ENCODE assay signal across 28 cellular contexts in the genomic region with DNA sequence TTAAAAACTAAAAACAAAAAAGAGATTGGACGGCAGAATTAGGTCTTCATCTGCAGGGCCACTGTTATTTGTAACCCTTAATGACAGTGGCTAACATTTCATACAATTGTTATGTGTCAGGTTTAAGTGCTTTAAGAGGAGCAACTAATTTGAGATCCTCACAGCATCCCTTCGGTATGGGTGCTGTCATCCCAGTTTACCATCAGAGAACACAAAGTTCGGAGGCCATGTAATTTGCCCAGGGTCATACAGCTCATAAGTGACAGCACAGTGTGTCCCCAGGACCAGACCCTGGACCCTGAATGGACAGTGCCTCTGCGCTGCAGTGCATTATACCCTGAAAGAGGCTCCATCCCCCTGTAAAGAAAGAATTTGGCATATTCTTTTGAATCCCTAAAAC.
DNase-seq lines count a peak whose midpoint lies in the region; ATAC-seq and TF ChIP-seq lines count a peak whose summit lies in the region.
"Had no signal": no experiment of that assay in that cellular context is flagged by ENCODE, and none has a peak within 500 bp of the region (broad histone marks: within the 10 kb centered on the region; RNA-seq: fewer than 3 reads in every experiment).

No MANE protein-coding gene starts in this region.

- ATAC-seq in IMR-90 (ENCODE audit: low read depth), result no peak
- no peak for ATAC-seq in GM18511 (IDR thresholded peaks at IDR 0.05; ENCODE audit: unreplicated experiment)
- no peak for ATAC-seq in HG02840 (IDR thresholded peaks at IDR 0.05; ENCODE audit: low FRiP score, unreplicated experiment)
- ATAC-seq: stimulated activated naive B cell treated with anti-CD40 and anti-IgM and Interleukin-4, amounts not matched to agents 10 μg/mL and 1 μg/mL and 100 μg/mL, for 72 hours had no signal

- H3K79me1 ChIP-seq in IMR-90 (ENCODE audit: low read depth in 1 of 2, low read length in 2 of 2), result peaks cover 42 to 59% of the 10 kb centered on the region in 2 experiments
- H3K79me1 ChIP-seq in neuronal stem cell (ENCODE audit: low read depth, low read length), result no peaks in the 10 kb centered on the region

- H3K4me3 ChIP-seq in IMR-90 (ENCODE audit: insufficient read depth, low read depth, low read length) (no peak overlapping the region), SJSA1 (no peak overlapping the region), stomach smooth muscle (ENCODE audit: low read length in 2 of 2) (no peak overlapping the region), neuronal stem cell (ENCODE audit: low read length in 2 of 2) (no peak overlapping the region)
- H3K4me3 ChIP-seq: cardiac muscle cell, SJCRH30, testis had no signal

- H3K27me3 ChIP-seq in IMR-90 (ENCODE audit: control insufficient read depth, insufficient read depth, low read length), result no peaks in the 10 kb centered on the region
- no peaks in the 10 kb centered on the region for H3K27me3 ChIP-seq in SJSA1 (replicated peaks)
- H3K27me3 ChIP-seq in stomach smooth muscle (ENCODE audit: control insufficient read depth in 1 of 2, insufficient read depth in 2 of 2, low read length in 2 of 2), result no peaks in the 10 kb centered on the region
- no peaks in the 10 kb centered on the region for H3K27me3 ChIP-seq in neuronal stem cell (ENCODE audit: control insufficient read depth in 3 of 3, insufficient read depth in 3 of 3, low read depth in 1 of 3, low read length in 3 of 3)
- H3K27me3 ChIP-seq: SJCRH30, testis had no signal

- H4K5ac ChIP-seq in IMR-90 (ENCODE audit: low read depth, low read length), result peak overlapping the region; percentile 86

- H3K4ac ChIP-seq in IMR-90 (ENCODE audit: low read depth, low read length) (peak overlapping the region; percentile 98), neuronal stem cell (ENCODE audit: low read length) (no peak overlapping the region)

- no peak for TF ChIP-seq CTCF in IMR-90 (conservative IDR thresholded peaks at IDR 0.05; ENCODE audit: low read depth, low read length)
- no peak for TF ChIP-seq CTCF in mesothelial cell of epicardium (IDR thresholded peaks at IDR 0.05; ENCODE audit: unreplicated experiment)

- H2BK15ac ChIP-seq in IMR-90 (ENCODE audit: low read depth, low read length) (peak overlapping the region; percentile 99), neuronal stem cell (ENCODE audit: low read length) (no peak overlapping the region)

- H3K56ac ChIP-seq in IMR-90 (ENCODE audit: extremely low read depth, insufficient read depth, low read length), result peak overlapping the region; percentile 33

- H3K18ac ChIP-seq in IMR-90 (ENCODE audit: low read depth, low read length) (peak overlapping the region; percentile 100), neuronal stem cell (ENCODE audit: low read length) (no peak overlapping the region)

- intact Hi-C loops in IMR-90 (cut with micrococcal nuclease), result no loop called here

- no peaks in the 10 kb centered on the region for H3K9me3 Mint-ChIP-seq in mesothelial cell of epicardium
- H3K9me3 Mint-ChIP-seq: activated T-cell treated with anti-CD3 and anti-CD28 coated beads, Interleukin-2, amount 50 U/mL, for 24 hours; CD4-positive, alpha-beta T cell; memory B cell; naive B cell had no signal

- H3K4me2 ChIP-seq in IMR-90 (ENCODE audit: low read depth, low read length), result no peak overlapping the region
- H3K4me2 ChIP-seq in neuronal stem cell (ENCODE audit: insufficient read depth, low read length, poor library complexity, severe bottlenecking), result no peak overlapping the region

- H2BK5ac ChIP-seq in IMR-90 (ENCODE audit: low read depth, low read length, poor library complexity, severe bottlenecking), result peak overlapping the region; percentile 99
- H2BK5ac ChIP-seq in neuronal stem cell (ENCODE audit: low read length), result no peak overlapping the region

- no peak overlapping the region for H3K9ac ChIP-seq in IMR-90 (ENCODE audit: low read depth, low read length)
- no peak overlapping the region for H3K9ac ChIP-seq in stomach smooth muscle (ENCODE audit: low read length in 2 of 2)
- no peak overlapping the region for H3K9ac ChIP-seq in neuronal stem cell (ENCODE audit: low read depth, low read length, poor library complexity)

- H3K9me3 ChIP-seq in IMR-90 (ENCODE audit: control insufficient read depth, insufficient read depth, low read length) (no peaks in the 10 kb centered on the region), SJSA1 (replicated peaks) (no peaks in the 10 kb centered on the region), stomach smooth muscle (ENCODE audit: control insufficient read depth in 2 of 2, low read length in 2 of 2) (no peaks in the 10 kb centered on the region), neuronal stem cell (replicated peaks in 1 of 2; ENCODE audit: control insufficient read depth in 2 of 2, insufficient read depth in 1 of 2, low read depth in 1 of 2, low read length in 2 of 2) (no peaks in the 10 kb centered on the region)
- H3K9me3 ChIP-seq: SJCRH30, testis had no signal

- H2AFZ ChIP-seq in IMR-90 (replicated peaks; ENCODE audit: low read length, poor library complexity) (no peak overlapping the region), neuronal stem cell (ENCODE audit: low read length) (no peak overlapping the region)

- peak overlapping the region; percentile 90 to 93 for H4K8ac ChIP-seq in IMR-90 (ENCODE audit: low read depth in 2 of 2, low read length in 2 of 2)
- H4K8ac ChIP-seq in neuronal stem cell (ENCODE audit: low read depth, low read length), result no peak overlapping the region

- POLR2A ChIA-PET in IMR-90 (lab: Charles Lee; ENCODE audit: unreplicated experiment), result no interaction called here

- no peaks in the 10 kb centered on the region for H3K27me3 Mint-ChIP-seq in mesothelial cell of epicardium (ENCODE audit: low read depth)
- H3K27me3 Mint-ChIP-seq: activated T-cell treated with anti-CD3 and anti-CD28 coated beads, Interleukin-2, amount 50 U/mL, for 24 hours; CD4-positive, alpha-beta T cell; dendritic cell treated with granulocyte-macrophage colony-stimulating factor and Interleukin-4, amounts not matched to agents 40 ng/mL and 50 ng/mL, for 4 days; memory B cell; naive B cell; stimulated activated naive B cell treated with anti-CD40 and anti-IgM and Interleukin-4, amounts not matched to agents 10 μg/mL and 1 μg/mL and 100 μg/mL, for 72 hours had no signal

- peak overlapping the region; percentile 97 for H2BK20ac ChIP-seq in IMR-90 (ENCODE audit: low read depth, low read length)

- H2AK5ac ChIP-seq in IMR-90 (ENCODE audit: low read depth, low read length) (peak overlapping the region; percentile 86; the same call in 1 of the 2 replicates), neuronal stem cell (ENCODE audit: low read depth, low read length) (no peak overlapping the region)

- peaks cover 29% of the 10 kb centered on the region for H3K36me3 Mint-ChIP-seq in mesothelial cell of epicardium
- H3K36me3 Mint-ChIP-seq: memory B cell had no signal

- no peaks in the 10 kb centered on the region for H4K20me1 ChIP-seq in IMR-90 (ENCODE audit: insufficient read depth, low read length)

- in situ Hi-C loops in IMR-90 (cut with MboI; ENCODE audit: low sequenced_read_pairs), result no loop called here

- peaks cover 27% of the 10 kb centered on the region for H3K9me1 ChIP-seq in IMR-90 (ENCODE audit: insufficient read depth, low read length)

- H3K27ac ChIP-seq in IMR-90 (ENCODE audit: insufficient read depth, low read length) (peak overlapping the region; percentile 76), SJSA1 (peak overlapping the region; percentile 97), stomach smooth muscle (ENCODE audit: low read length) (peak overlapping the region; percentile 2), neuronal stem cell (replicated peaks; ENCODE audit: low read length) (no peak overlapping the region)
- H3K27ac ChIP-seq: cardiac muscle cell, SJCRH30, testis had no signal

- H3K27ac Mint-ChIP-seq in mesothelial cell of epicardium, result peak overlapping the region; percentile 12
- H3K27ac Mint-ChIP-seq: activated T-cell treated with anti-CD3 and anti-CD28 coated beads, Interleukin-2, amount 50 U/mL, for 24 hours; CD4-positive, alpha-beta T cell; dendritic cell treated with granulocyte-macrophage colony-stimulating factor and Interleukin-4, amounts not matched to agents 40 ng/mL and 50 ng/mL, for 4 days; memory B cell; naive B cell; stimulated activated naive B cell treated with anti-CD40 and anti-IgM and Interleukin-4, amounts not matched to agents 10 μg/mL and 1 μg/mL and 100 μg/mL, for 72 hours had no signal

- H3K4me1 Mint-ChIP-seq in mesothelial cell of epicardium, result peaks cover 54% of the 10 kb centered on the region
- H3K4me1 Mint-ChIP-seq: memory B cell had no signal

- dilution Hi-C loops in IMR-90 (cut with HindIII; ENCODE audit: low sequenced_read_pairs, unreplicated experiment), result no loop called here

- peaks cover 36% of the 10 kb centered on the region for H3K36me3 ChIP-seq in IMR-90 (ENCODE audit: control insufficient read depth, insufficient read depth, low read length)
- peaks cover 68% of the 10 kb centered on the region for H3K36me3 ChIP-seq in SJSA1
- H3K36me3 ChIP-seq in stomach smooth muscle (ENCODE audit: control insufficient read depth in 2 of 2, insufficient read depth in 2 of 2, low read length in 2 of 2), result peaks cover 13 to 29% of the 10 kb centered on the region in 2 donors
- peaks cover 16 to 26% of the 10 kb centered on the region in 2 donors for H3K36me3 ChIP-seq in neuronal stem cell (replicated peaks in 1 of 2; ENCODE audit: control insufficient read depth in 2 of 2, insufficient read depth in 2 of 2, low read length in 2 of 2)
- H3K36me3 ChIP-seq: cardiac muscle cell had no signal

- CTCF ChIA-PET in IMR-90 (lab: Yijun Ruan, JAX), result interaction anchor here (0.6 kb wide), 1 partner anchor 27 kb away, joined by 3 read pairs; no protein-coding TSS in a partner anchor

- H3K14ac ChIP-seq in IMR-90 (replicated peaks; ENCODE audit: low read depth, low read length) (peak overlapping the region; percentile 97), neuronal stem cell (ENCODE audit: low read length) (no peak overlapping the region)

- WGBS in IMR-90 (ENCODE audit: extremely low coverage in 2 of 2, insufficient read length in 1 of 2), 2 experiments, result 100% methylated on average over 1 of the region's 4 CpGs; no CpG with 5 or more reads in 1 of the 2 experiments
- WGBS in neuronal stem cell (ENCODE audit: extremely low coverage in 2 of 2, insufficient read length in 2 of 2, insufficient replicate concordance in 1 of 2), 2 donors, result no CpG with 5 or more reads among the region's 4 CpGs

- H2BK12ac ChIP-seq in neuronal stem cell (ENCODE audit: low read length), result no peak overlapping the region

- peak overlapping the region; percentile 99 for H2BK120ac ChIP-seq in IMR-90 (ENCODE audit: low read depth, low read length)
- H2BK120ac ChIP-seq in neuronal stem cell (ENCODE audit: low read depth, low read length), result no peak overlapping the region

- TF ChIP-seq POLR2A in IMR-90 (IDR thresholded peaks at IDR 0.05; ENCODE audit: low read depth, low read length), result no peak

- H3K23ac ChIP-seq in IMR-90 (ENCODE audit: low read depth, low read length) (peak overlapping the region; percentile 97), neuronal stem cell (ENCODE audit: low read depth, low read length, poor library complexity) (no peak overlapping the region)

- H3K4me3 Mint-ChIP-seq in mesothelial cell of epicardium, result no peak overlapping the region
- H3K4me3 Mint-ChIP-seq: activated T-cell treated with anti-CD3 and anti-CD28 coated beads, Interleukin-2, amount 50 U/mL, for 24 hours; CD4-positive, alpha-beta T cell; dendritic cell treated with granulocyte-macrophage colony-stimulating factor and Interleukin-4, amounts not matched to agents 40 ng/mL and 50 ng/mL, for 4 days; memory B cell; naive B cell; stimulated activated naive B cell treated with anti-CD40 and anti-IgM and Interleukin-4, amounts not matched to agents 10 μg/mL and 1 μg/mL and 100 μg/mL, for 72 hours had no signal

- no peak overlapping the region for H2AK9ac ChIP-seq in IMR-90 (replicated peaks; ENCODE audit: low read depth, low read length, poor library complexity)

- BruUV-seq in IMR-90 (replicated peaks; lab: Mats Ljungman, UMichigan), result no TSS peak

- DNase-seq in IMR-90 (no peak), SJSA1 (ENCODE audit: low read depth in 1 of 2, low spot score in 2 of 2) (no peak), mesothelial cell of epicardium (ENCODE audit: low spot score in 2 of 2, unreplicated experiment in 2 of 2) (no peak), neuronal stem cell (ENCODE audit: low spot score) (no peak)
- DNase-seq: activated CD4-positive, alpha-beta T cell treated with anti-CD3 and anti-CD28 coated beads for 4 hours; activated naive CD4-positive, alpha-beta T cell treated with Interleukin-2 at 50 U/mL for 16 hours; activated T-cell treated with anti-CD3 and anti-CD28 coated beads, Interleukin-2, amount 50 U/mL, for 24 hours; amniotic stem cell; CD4-positive, alpha-beta T cell; DMS153; naive B cell; NCI-H1105 treated with DMSO at 0.1 percent for 48 hours; NCI-H2081; NCI-H446 treated with DMSO at 0.1 percent for 48 hours; nucleus accumbens; retina; stimulated activated CD4-positive, alpha-beta T cell treated with anti-CD3 and anti-CD28 coated beads, Interleukin-12 subunit alpha, Interleukin-12 subunit beta, amount 100 ng/mL, for 4 hours; stimulated activated CD4-positive, alpha-beta T cell treated with anti-CD3 and anti-CD28 coated beads, Interleukin-4, amount 100 ng/mL, for 24 hours; stimulated activated naive B cell treated with anti-CD40 and anti-IgM and Interleukin-4, amounts not matched to agents 10 μg/mL and 1 μg/mL and 100 μg/mL, for 72 hours; T-helper 2 cell; testis had no signal

- peaks cover 34% of the 10 kb centered on the region for H3K4me1 ChIP-seq in IMR-90 (ENCODE audit: control insufficient read depth, insufficient read depth, low read length)
- peaks cover 93% of the 10 kb centered on the region for H3K4me1 ChIP-seq in SJSA1 (replicated peaks)
- H3K4me1 ChIP-seq in stomach smooth muscle (ENCODE audit: control insufficient read depth, insufficient read depth, low read length), result peaks cover 22% of the 10 kb centered on the region
- H3K4me1 ChIP-seq in neuronal stem cell (ENCODE audit: control insufficient read depth in 2 of 2, insufficient read depth in 1 of 2, low read depth in 1 of 2, low read length in 2 of 2), result no peaks in the 10 kb centered on the region

- TF ChIP-seq RAD21 in IMR-90 (IDR thresholded peaks at IDR 0.05; ENCODE audit: low read length), result no peak

- H4K91ac ChIP-seq in IMR-90 (ENCODE audit: insufficient read depth, low read depth, low read length), result peak overlapping the region; percentile 99
- H4K91ac ChIP-seq in neuronal stem cell (ENCODE audit: low read depth, low read length, poor library complexity), result no peak overlapping the region
